In the genomic region with DNA sequence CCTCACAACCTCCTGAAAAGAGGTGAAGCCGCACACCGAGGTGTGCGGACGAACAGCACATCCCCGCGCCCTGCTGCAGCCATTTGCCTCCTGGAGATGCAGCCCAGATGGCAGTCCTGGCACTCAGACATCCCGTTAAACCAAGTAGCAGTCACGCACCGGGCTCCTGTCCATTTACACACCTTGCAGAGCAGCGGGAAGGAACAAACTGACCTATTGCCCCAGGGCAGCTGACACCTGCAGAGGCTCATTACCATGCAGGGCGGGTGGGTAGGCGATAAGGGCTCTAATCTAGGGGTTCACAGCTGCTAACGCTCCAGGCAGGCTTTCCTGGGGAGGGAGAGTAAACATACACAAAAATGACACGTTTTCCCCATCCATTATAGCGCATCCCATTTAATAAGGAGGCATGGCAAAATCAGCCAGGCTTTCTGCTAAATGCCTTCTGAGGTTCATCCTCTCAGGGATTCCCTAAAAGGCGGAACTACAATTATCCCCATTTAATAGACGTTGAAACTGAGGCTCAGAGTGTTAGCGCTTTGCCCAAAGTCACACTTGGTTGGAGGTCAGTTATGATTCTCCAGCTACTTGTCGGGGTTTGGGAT, we compare ENCODE assay signal across 8 cellular contexts. TPM values are rescaled to one million over a fixed set of nuclear protein-coding genes. Genes with fewer than 3 reads are reported as not detected.
DNase-seq lines count a peak whose midpoint lies in the region; ATAC-seq and TF ChIP-seq lines count a peak whose summit lies in the region.

No MANE protein-coding gene starts in this region.

- no peaks in the 10 kb centered on the region for H3K9me3 Mint-ChIP-seq in activated T-helper 17 cell treated with anti-CD3 and anti-CD28 coated beads, Interleukin-2, amount 50 U/mL, for 72 hours

- H3K27me3 Mint-ChIP-seq in activated T-helper 17 cell treated with anti-CD3 and anti-CD28 coated beads, Interleukin-2, amount 50 U/mL, for 72 hours: no peaks in the 10 kb centered on the region

- peak overlapping the region; percentile 94 for H3K4me3 Mint-ChIP-seq in activated T-helper 17 cell treated with anti-CD3 and anti-CD28 coated beads, Interleukin-2, amount 50 U/mL, for 72 hours

- H3K27ac ChIP-seq in HL-60 (replicated peaks): peak overlapping the region; percentile 91

- POLR2A ChIA-PET in AG04449 (lab: Yijun Ruan, JAX): interaction anchor here (1.1 kb wide), 1 partner anchor 78 kb away, joined by 4 read pairs; no protein-coding TSS in a partner anchor

- peaks cover 23% of the 10 kb centered on the region for H3K4me1 Mint-ChIP-seq in activated T-helper 17 cell treated with anti-CD3 and anti-CD28 coated beads, Interleukin-2, amount 50 U/mL, for 72 hours

- H3K27ac Mint-ChIP-seq in activated T-helper 17 cell treated with anti-CD3 and anti-CD28 coated beads, Interleukin-2, amount 50 U/mL, for 72 hours: peak overlapping the region; percentile 94

- no peak for DNase-seq in AG04449 (ENCODE audit: low read depth, low spot score)
- DNase-seq in HL-60 (ENCODE audit: low read depth in 1 of 2, low spot score in 1 of 2): peak in 1 of 2 experiments; percentile 36
- DNase-seq in stimulated activated naive CD8-positive, alpha-beta T cell treated with anti-CD3 and anti-CD28 coated beads, Interleukin-15, Interleukin-2, amounts not matched to agents 100 U/mL and 50 U/mL, for 24 hours: peak; percentile 55
- no peak for DNase-seq in NCI-H524 (lab: John Stamatoyannopoulos, UW)
- DNase-seq in 8988T: no peak

- CTCF ChIA-PET in AG04449 (lab: Yijun Ruan, JAX): interaction anchor here (1.0 to 5.3 kb wide), 6 partner anchors 11 to 34 kb away, joined by 3 to 60 read pairs (median 22); partner anchors contain the start of gene KCNK7

- no peak for ATAC-seq in activated T-helper 17 cell treated with anti-CD3 and anti-CD28 coated beads, Interleukin-2, amount 50 U/mL, for 72 hours (replicated peaks)
- no peak for ATAC-seq in stimulated activated naive CD8-positive, alpha-beta T cell treated with anti-CD3 and anti-CD28 coated beads, Interleukin-15, Interleukin-2, amounts not matched to agents 100 U/mL and 50 U/mL, for 24 hours
- ATAC-seq in GM21390 (IDR thresholded peaks at IDR 0.05; ENCODE audit: unreplicated experiment): no peak

- no peak for TF ChIP-seq CTCF in AG04449 (IDR thresholded peaks at IDR 0.05; ENCODE audit: insufficient read depth, low read length, missing control alignments)
- TF ChIP-seq CTCF in HL-60 (IDR thresholded peaks at IDR 0.05; ENCODE audit: insufficient read depth, low read length): no peak

- H3K4me3 ChIP-seq in AG04449 (ENCODE audit: low read depth, low read length) (peak overlapping the region; percentile 68), HL-60 (replicated peaks; ENCODE audit: insufficient read depth, low read length) (peak overlapping the region; percentile 81), iPS-11a (ENCODE audit: low read depth, low read length) (peak overlapping the region; percentile 2)

- H3K27me3 ChIP-seq in HL-60 (ENCODE audit: insufficient read depth, poor library complexity, severe bottlenecking): no peaks in the 10 kb centered on the region

- H3K36me3 Mint-ChIP-seq in activated T-helper 17 cell treated with anti-CD3 and anti-CD28 coated beads, Interleukin-2, amount 50 U/mL, for 72 hours (ENCODE audit: low read depth): peaks cover 90% of the 10 kb centered on the region

RNA-seq across cellular contexts. Expression of gene EHBP1L1, which starts 0.8 kb away (rescaled TPM):
- 100 to 1,000 TPM; 126 to 167 TPM for total RNA-seq in activated T-helper 17 cell treated with anti-CD3 and anti-CD28 coated beads, Interleukin-2, amount 50 U/mL, for 72 hours

RNA-seq across cellular contexts. Expression of gene FAM89B, which starts 2.7 kb away (rescaled TPM):
- total RNA-seq in activated T-helper 17 cell treated with anti-CD3 and anti-CD28 coated beads, Interleukin-2, amount 50 U/mL, for 72 hours: 10 to 100 TPM; 39.0 to 42.2 TPM

RNA-seq across cellular contexts. Expression of gene ZNRD2, which starts 4.8 kb away (rescaled TPM):
- 10 to 100 TPM; 30.3 to 49.4 TPM for total RNA-seq in activated T-helper 17 cell treated with anti-CD3 and anti-CD28 coated beads, Interleukin-2, amount 50 U/mL, for 72 hours

RNA-seq across cellular contexts. Expression of gene LTBP3, which starts 16.9 kb away (rescaled TPM):
- 100 to 1,000 TPM in 1 of 2 donors, 10 to 100 TPM in 1; 54.3 to 124 TPM for total RNA-seq in activated T-helper 17 cell treated with anti-CD3 and anti-CD28 coated beads, Interleukin-2, amount 50 U/mL, for 72 hours

RNA-seq across cellular contexts. Expression of gene KCNK7, which starts 20.5 kb away (rescaled TPM):
- total RNA-seq in activated T-helper 17 cell treated with anti-CD3 and anti-CD28 coated beads, Interleukin-2, amount 50 U/mL, for 72 hours: under 1 TPM; 0.52 to 0.79 TPM

Comparison
In these comparisons a context has a peak if more than half of its experiments do, and no peak if none do; other contexts are left out.
1. H3K4me3 ChIP-seq: peak in every context shown above with its lines; median percentile 81 in HL-60; 68 in AG04449; 2 in iPS-11a.